In genomic region chr3:15693340-15693739, GRCh38 we compare ENCODE assay signal across 1 cellular context.
TF ChIP-seq lines count a peak whose summit lies in the region.

No MANE protein-coding gene starts in this region.

TF ChIP-seq in K562, 482 proteins besides CTCF, POLR2A, EP300 and RAD21 (continued from another document):
- TF ChIP-seq ARID3B (CRISPR knock-in tag; IDR thresholded peaks at IDR 0.05; ENCODE audit: borderline replicate concordance) = no peak
